Comparison of ENCODE assay signal across 28 cellular contexts in genomic region chr5:128329542-128329941, GRCh38.
"Had no signal": no experiment of that assay in that cellular context is flagged by ENCODE, and none has a peak within 500 bp of the region (broad histone marks: within the 10 kb centered on the region; RNA-seq: fewer than 3 reads in every experiment).

No MANE protein-coding gene starts in this region.

- H3K27me3 ChIP-seq: neural progenitor cell, neutrophil, stomach, testis, thyroid gland, transverse colon, upper lobe of left lung, vagina had no signal

- H3K27ac ChIP-seq: lower lobe of right lung, neural progenitor cell, neutrophil, parathyroid adenoma, psoas muscle, skin epidermis, stomach, testis, thyroid gland, transverse colon, upper lobe of left lung, vagina had no signal

- H3K9me3 ChIP-seq: lower lobe of right lung, neutrophil, psoas muscle, stomach, testis, thyroid gland, transverse colon, upper lobe of left lung, vagina had no signal

- FAIRE-seq: keratinocyte had no signal

- DNase-seq: hippocampal formation; kidney glomerular epithelial cell; left cardiac atrium; lower lobe of right lung; mammary epithelial cell; mesenchymal stem cell; naive thymus-derived CD8-positive, alpha-beta T cell; occipital lobe; psoas muscle; stimulated activated CD4-positive, alpha-beta T cell treated with anti-CD3 and anti-CD28 coated beads, Interleukin-12 subunit alpha, Interleukin-12 subunit beta, amount 100 ng/mL, for 4 hours; stimulated activated CD4-positive, alpha-beta T cell treated with anti-CD3 and anti-CD28 coated beads, Interleukin-15, amount 100 ng/mL, for 24 hours; stimulated activated CD4-positive, alpha-beta T cell treated with anti-CD3 and anti-CD28 coated beads, Interleukin-2, amount 100 ng/mL, for 24 hours; stimulated activated CD4-positive, alpha-beta T cell treated with anti-CD3 and anti-CD28 coated beads, Interleukin-4, amount 100 ng/mL, for 1 hour; stimulated activated naive B cell treated with anti-CD40 and anti-IgM and Interleukin-4, amounts not matched to agents 10 μg/mL and 1 μg/mL and 100 μg/mL, for 72 hours; stimulated activated naive CD8-positive, alpha-beta T cell treated with anti-CD3 and anti-CD28 coated beads, Interleukin-15, Interleukin-2, amounts not matched to agents 100 U/mL and 50 U/mL, for 24 hours; stomach; testis; thyroid gland; transverse colon; upper lobe of left lung had no signal

- ATAC-seq: left cardiac atrium; left lobe of liver; lower lobe of right lung; naive thymus-derived CD8-positive, alpha-beta T cell; psoas muscle; sciatic nerve; stimulated activated naive B cell treated with anti-CD40 and anti-IgM and Interleukin-4, amounts not matched to agents 10 μg/mL and 1 μg/mL and 100 μg/mL, for 72 hours; stimulated activated naive CD8-positive, alpha-beta T cell treated with anti-CD3 and anti-CD28 coated beads, Interleukin-15, Interleukin-2, amounts not matched to agents 100 U/mL and 50 U/mL, for 24 hours had no signal

- H3K4me3 ChIP-seq: lower lobe of right lung, neural progenitor cell, psoas muscle, skin epidermis, stomach, testis, thyroid gland, transverse colon, upper lobe of left lung, vagina had no signal

- H3K36me3 ChIP-seq: lower lobe of right lung, stomach, thyroid gland, transverse colon, upper lobe of left lung, vagina had no signal

- H3K4me2 ChIP-seq: neural progenitor cell had no signal

- H3K4me1 ChIP-seq: lower lobe of right lung, neural progenitor cell, parathyroid adenoma, stomach, testis, thyroid gland, transverse colon, upper lobe of left lung had no signal
